Comparison of ENCODE assay signal across 22 cellular contexts in the genomic region with DNA sequence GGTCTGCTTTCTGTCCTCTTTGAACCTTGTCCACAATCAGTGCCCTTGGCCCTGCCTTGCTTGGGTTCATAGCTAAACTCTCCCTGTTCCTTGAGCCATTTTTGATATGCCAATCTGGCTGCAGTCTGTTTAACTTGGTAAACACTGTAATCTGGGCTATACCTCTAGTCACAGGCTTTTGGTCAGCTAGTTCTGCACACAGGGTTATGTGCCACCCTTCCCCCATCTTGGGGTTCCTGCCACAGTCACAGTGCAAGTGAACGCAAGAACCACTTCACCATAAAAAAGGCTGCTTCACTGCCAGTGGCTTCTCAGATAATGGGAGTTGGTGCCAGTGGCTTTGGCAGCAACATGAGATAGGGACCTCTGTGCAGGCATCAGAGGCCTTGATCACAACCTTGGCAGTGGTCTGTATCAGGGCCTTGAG. TPM values are rescaled to one million over a fixed set of nuclear protein-coding genes. Genes with fewer than 3 reads are reported as not detected.
DNase-seq lines count a peak whose midpoint lies in the region; ATAC-seq and TF ChIP-seq lines count a peak whose summit lies in the region.
"Had no signal": no experiment of that assay in that cellular context is flagged by ENCODE, and none has a peak within 500 bp of the region (broad histone marks: within the 10 kb centered on the region; RNA-seq: fewer than 3 reads in every experiment).

No MANE protein-coding gene starts in this region.

- no peak overlapping the region for H2AFZ ChIP-seq in neural cell (ENCODE audit: low read depth, low read length)

- intact Hi-C loops in heart left ventricle (cut with DNase I) (loop anchor here in 1 of 10 donors (10.0 kb wide), 1 partner anchor 315 kb away; no protein-coding TSS in a partner anchor), cardiac septum (cut with DNase I) (no loop called here), esophagus muscularis mucosa (cut with DNase I) (no loop called here)

- H3K4me2 ChIP-seq in neural cell (ENCODE audit: low read length) = no peak overlapping the region
- H3K4me2 ChIP-seq: A549, KMS-11 had no signal

- H3K27ac Mint-ChIP-seq in type B pancreatic cell = no peak overlapping the region

- H3K79me2 ChIP-seq in neural cell (replicated peaks; ENCODE audit: insufficient read depth, low read length) = no peaks in the 10 kb centered on the region

- no peak overlapping the region for H3K27ac ChIP-seq in heart left ventricle
- H3K27ac ChIP-seq in esophagus muscularis mucosa (replicated peaks in 1 of 4) = no peak overlapping the region
- peak overlapping the region; percentile 16 for H3K27ac ChIP-seq in neural cell (ENCODE audit: low read length)
- no peak overlapping the region for H3K27ac ChIP-seq in Peyer's patch
- H3K27ac ChIP-seq: A549, HL-60, KMS-11 had no signal

- no peaks in the 10 kb centered on the region for H3F3A ChIP-seq in neural cell (ENCODE audit: insufficient read depth, low read length, poor library complexity, severe bottlenecking)

- no peaks in the 10 kb centered on the region for H3K27me3 ChIP-seq in heart left ventricle
- H3K27me3 ChIP-seq in esophagus muscularis mucosa = no peaks in the 10 kb centered on the region
- no peaks in the 10 kb centered on the region for H3K27me3 ChIP-seq in neural cell (ENCODE audit: insufficient read depth, low read depth, low read length)
- no peaks in the 10 kb centered on the region for H3K27me3 ChIP-seq in Peyer's patch
- H3K27me3 ChIP-seq: BE2C had no signal

- no peaks in the 10 kb centered on the region for H3K9me3 Mint-ChIP-seq in type B pancreatic cell

- H4K20me1 ChIP-seq in neural cell (ENCODE audit: insufficient read depth) = no peaks in the 10 kb centered on the region

- H3K36me3 Mint-ChIP-seq in type B pancreatic cell = no peaks in the 10 kb centered on the region

- peaks cover 8% of the 10 kb centered on the region for H3K4me1 Mint-ChIP-seq in type B pancreatic cell (ENCODE audit: unreplicated experiment)

- ATAC-seq in heart left ventricle = peak; percentile 37 to 65 (median 52)
- no peak for ATAC-seq in esophagus mucosa
- ATAC-seq: A549 had no signal

- no peaks in the 10 kb centered on the region for H3K9me3 ChIP-seq in heart left ventricle
- no peaks in the 10 kb centered on the region for H3K9me3 ChIP-seq in esophagus muscularis mucosa
- no peaks in the 10 kb centered on the region for H3K9me3 ChIP-seq in neural cell (ENCODE audit: low read length)
- no peaks in the 10 kb centered on the region for H3K9me3 ChIP-seq in Peyer's patch
- H3K9me3 ChIP-seq: A549, BE2C had no signal

- H3K36me3 ChIP-seq in heart left ventricle (no peaks in the 10 kb centered on the region), esophagus muscularis mucosa (no peaks in the 10 kb centered on the region), neural cell (ENCODE audit: insufficient read depth, low read length) (no peaks in the 10 kb centered on the region), Peyer's patch (no peaks in the 10 kb centered on the region)
- H3K36me3 ChIP-seq: BE2C had no signal

- DNase-seq in heart left ventricle = peak in 2 of 5 donors; percentile 29 to 33
- DNase-seq in cardiac septum (ENCODE audit: low spot score) = no peak
- DNase-seq in esophagus muscularis mucosa (ENCODE audit: extremely low spot score) = peak; percentile 68
- DNase-seq in Peyer's patch = no peak
- no peak for DNase-seq in type B pancreatic cell (ENCODE audit: extremely low spot score, unreplicated experiment)
- DNase-seq: BE2C, EL, GF-D8, GOT3, HCEC 1CT, NCI-H1092 treated with DMSO at 0.1 percent for 48 hours, NCI-H1436 treated with DMSO at 0.1 percent for 48 hours, NCI-H1930, NCI-H345, NCI-H524, NCI-H774 had no signal

- TF ChIP-seq POLR2A in heart left ventricle (IDR thresholded peaks at IDR 0.05) (no peak), esophagus muscularis mucosa (IDR thresholded peaks at IDR 0.05; ENCODE audit: low read depth) (no peak), Peyer's patch (IDR thresholded peaks at IDR 0.05) (no peak)

- TF ChIP-seq RAD21 in neural cell (conservative IDR thresholded peaks at IDR 0.05) = no peak

- peaks cover 0 to 3% (median 0%) of the 10 kb centered on the region in 12 donors for H3K4me1 ChIP-seq in heart left ventricle
- H3K4me1 ChIP-seq in esophagus muscularis mucosa = no peaks in the 10 kb centered on the region
- no peaks in the 10 kb centered on the region for H3K4me1 ChIP-seq in Peyer's patch
- H3K4me1 ChIP-seq: A549, BE2C had no signal

- peaks cover 5% of the 10 kb centered on the region for H3K27me3 Mint-ChIP-seq in type B pancreatic cell

- whole genome bisulfite sequencing in heart left ventricle, 4 donors = 40 to 64% (median 61%) methylated on average over 1 of the region's 1 CpG
- WGBS in esophagus muscularis mucosa = 100% methylated on average over 1 of the region's 1 CpG

- TF ChIP-seq EP300 in esophagus muscularis mucosa (IDR thresholded peaks at IDR 0.05) (no peak), neural cell (conservative IDR thresholded peaks at IDR 0.05; ENCODE audit: poor library complexity, severe bottlenecking) (no peak)

- no peak overlapping the region for H3K4me3 ChIP-seq in heart left ventricle
- H3K4me3 ChIP-seq in esophagus muscularis mucosa = no peak overlapping the region
- no peak overlapping the region for H3K4me3 ChIP-seq in neural cell (ENCODE audit: low read length)
- no peak overlapping the region for H3K4me3 ChIP-seq in Peyer's patch
- H3K4me3 ChIP-seq: A549 had no signal

- no peak overlapping the region for H3K9ac ChIP-seq in neural cell (ENCODE audit: low read length)
- H3K9ac ChIP-seq: KMS-11 had no signal

- H3K4me3 Mint-ChIP-seq in type B pancreatic cell = no peak overlapping the region

- no peaks in the 10 kb centered on the region for H3K9me2 ChIP-seq in neural cell (ENCODE audit: insufficient read depth, low read length)

- TF ChIP-seq CTCF in heart left ventricle (IDR thresholded peaks at IDR 0.05) = no peak
- TF ChIP-seq CTCF in esophagus muscularis mucosa (IDR thresholded peaks at IDR 0.05) = no peak
- TF ChIP-seq CTCF in neural cell (IDR thresholded peaks at IDR 0.05; ENCODE audit: poor library complexity, severe bottlenecking) = no peak
- no peak for TF ChIP-seq CTCF in Peyer's patch (IDR thresholded peaks at IDR 0.05)
- no peak for TF ChIP-seq CTCF in type B pancreatic cell (conservative IDR thresholded peaks at IDR 0.05)

TF ChIP-seq in neural cell, 6 proteins besides CTCF, POLR2A, EP300 and RAD21:
- TF ChIP-seq TAF1 (IDR thresholded peaks at IDR 0.05; ENCODE audit: low read depth) (no peak), EZH2 (IDR thresholded peaks at IDR 0.05; ENCODE audit: borderline replicate concordance, insufficient read depth, low read length, poor library complexity, severe bottlenecking) (no peak), MXI1 (conservative IDR thresholded peaks at IDR 0.05; ENCODE audit: poor library complexity, severe bottlenecking) (no peak), POLR2AphosphoS5 (IDR thresholded peaks at IDR 0.05) (no peak), SMC3 (conservative IDR thresholded peaks at IDR 0.05; ENCODE audit: poor library complexity) (no peak)
- TF ChIP-seq, protein P1, sequence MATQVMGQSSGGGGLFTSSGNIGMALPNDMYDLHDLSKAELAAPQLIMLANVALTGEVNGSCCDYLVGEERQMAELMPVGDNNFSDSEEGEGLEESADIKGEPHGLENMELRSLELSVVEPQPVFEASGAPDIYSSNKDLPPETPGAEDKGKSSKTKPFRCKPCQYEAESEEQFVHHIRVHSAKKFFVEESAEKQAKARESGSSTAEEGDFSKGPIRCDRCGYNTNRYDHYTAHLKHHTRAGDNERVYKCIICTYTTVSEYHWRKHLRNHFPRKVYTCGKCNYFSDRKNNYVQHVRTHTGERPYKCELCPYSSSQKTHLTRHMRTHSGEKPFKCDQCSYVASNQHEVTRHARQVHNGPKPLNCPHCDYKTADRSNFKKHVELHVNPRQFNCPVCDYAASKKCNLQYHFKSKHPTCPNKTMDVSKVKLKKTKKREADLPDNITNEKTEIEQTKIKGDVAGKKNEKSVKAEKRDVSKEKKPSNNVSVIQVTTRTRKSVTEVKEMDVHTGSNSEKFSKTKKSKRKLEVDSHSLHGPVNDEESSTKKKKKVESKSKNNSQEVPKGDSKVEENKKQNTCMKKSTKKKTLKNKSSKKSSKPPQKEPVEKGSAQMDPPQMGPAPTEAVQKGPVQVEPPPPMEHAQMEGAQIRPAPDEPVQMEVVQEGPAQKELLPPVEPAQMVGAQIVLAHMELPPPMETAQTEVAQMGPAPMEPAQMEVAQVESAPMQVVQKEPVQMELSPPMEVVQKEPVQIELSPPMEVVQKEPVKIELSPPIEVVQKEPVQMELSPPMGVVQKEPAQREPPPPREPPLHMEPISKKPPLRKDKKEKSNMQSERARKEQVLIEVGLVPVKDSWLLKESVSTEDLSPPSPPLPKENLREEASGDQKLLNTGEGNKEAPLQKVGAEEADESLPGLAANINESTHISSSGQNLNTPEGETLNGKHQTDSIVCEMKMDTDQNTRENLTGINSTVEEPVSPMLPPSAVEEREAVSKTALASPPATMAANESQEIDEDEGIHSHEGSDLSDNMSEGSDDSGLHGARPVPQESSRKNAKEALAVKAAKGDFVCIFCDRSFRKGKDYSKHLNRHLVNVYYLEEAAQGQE (IDR thresholded peaks at IDR 0.05; ENCODE audit: borderline replicate concordance) = no peak

RNA-seq across cellular contexts. Expression of a gene that starts 10.9 kb away (rescaled TPM):
- total RNA-seq in heart left ventricle (10 to 100 TPM; 30.3 to 44.7 (median 36.9) TPM), cardiac septum (36.9 TPM), esophagus muscularis mucosa (10 to 100 TPM; 14.1 to 19.1 (median 18.0) TPM), Peyer's patch (10 to 100 TPM; 14.9 to 99.5 (median 54.9) TPM), type B pancreatic cell (ENCODE audit: low replicate concordance) (36.9 and 43.9 TPM in 2 replicates), esophagus mucosa (14.7 TPM)
- polyA plus RNA-seq in heart left ventricle (10 to 100 TPM in 1 of 2 donors, 1 to 10 TPM in 1; 4.8 to 17.3 TPM), neural cell (27.5 and 29.0 TPM in 2 replicates)
- 83.8 and 94.8 TPM in 2 replicates for polyA minus RNA-seq in neural cell

RNA-seq across cellular contexts. Expression of a gene that starts 52.4 kb away (rescaled TPM):
- total RNA-seq in heart left ventricle (10 to 100 TPM; 16.8 to 33.9 (median 26.8) TPM), cardiac septum (29.1 TPM), esophagus muscularis mucosa (10 to 100 TPM; 29.5 to 51.9 (median 41.4) TPM), Peyer's patch (10 to 100 TPM in 2 of 4 donors, 1 to 10 TPM in 2; 6.5 to 12.1 (median 9.1) TPM), type B pancreatic cell (ENCODE audit: low replicate concordance) (17.3 and 19.1 TPM in 2 replicates), esophagus mucosa (6.3 TPM)
- polyA plus RNA-seq in heart left ventricle (10 to 100 TPM in 1 of 2 donors, 1 to 10 TPM in 1; 9.6 to 16.8 TPM), neural cell (58.0 and 59.7 TPM in 2 replicates)
- polyA minus RNA-seq in neural cell = 64.3 and 71.5 TPM in 2 replicates
- total RNA-seq: HT-29 had no signal
